ENCODE assay signal across 24 cellular contexts in genomic region chr15:59087731-59088130, GRCh38.
"Had no signal": no experiment of that assay in that cellular context is flagged by ENCODE, and none has a peak within 500 bp of the region (broad histone marks: within the 10 kb centered on the region; RNA-seq: fewer than 3 reads in every experiment).

No MANE protein-coding gene starts in this region.

- DNase-seq: activated CD4-positive, CD25-positive, alpha-beta regulatory T cell treated with anti-CD3 and anti-CD28 coated beads, Interleukin-2, amount 50 U/mL, for 72 hours; activated CD8-positive, alpha-beta memory T cell treated with anti-CD3 and anti-CD28 coated beads for 24 hours; activated effector memory CD4-positive, alpha-beta T cell treated with anti-CD3 and anti-CD28 coated beads, Interleukin-2, amount 50 U/mL, for 16 hours; activated naive CD4-positive, alpha-beta T cell treated with anti-CD3 and anti-CD28 coated beads, Interleukin-2, amount 50 U/mL, for 16 hours; amniotic stem cell; cortex of kidney; endodermal cell; esophagus squamous epithelium; gastrocnemius medialis; hippocampal formation; kidney glomerular epithelial cell; left lung; midbrain; nucleus accumbens; posterior cingulate gyrus; retina; stimulated activated CD4-positive, alpha-beta T cell treated with anti-CD3 and anti-CD28 coated beads, Interleukin-2, amount 100 ng/mL, for 48 hours; stimulated activated CD8-positive, alpha-beta memory T cell treated with anti-CD3 and anti-CD28 coated beads, Interleukin-4, amount 100 ng/mL, for 48 hours; stimulated activated naive CD4-positive, alpha-beta T cell treated with Interleukin-2 at 50 U/mL for 16 hours; WERI-Rb-1 had no signal

- H3K9me3 ChIP-seq: esophagus squamous epithelium, gastrocnemius medialis, left lung, thoracic aorta had no signal

- H3K27ac Mint-ChIP-seq: endodermal cell, type B pancreatic cell had no signal

- H3K27me3 Mint-ChIP-seq: type B pancreatic cell had no signal

- H3K27ac ChIP-seq: esophagus squamous epithelium, gastrocnemius medialis, left lung, thoracic aorta, WERI-Rb-1 had no signal

- ATAC-seq: gastrocnemius medialis, left lung, SK-N-SH treated with all-trans-retinoic acid at 6 μM for 48 hours had no signal

- H3K27me3 ChIP-seq: esophagus squamous epithelium, gastrocnemius medialis, left lung had no signal

- FAIRE-seq: TTC549 had no signal

- H3K4me1 ChIP-seq: esophagus squamous epithelium, gastrocnemius medialis, left lung had no signal

- H3K4me3 ChIP-seq: esophagus squamous epithelium, gastrocnemius medialis, left lung, thoracic aorta had no signal

- H3K9me3 Mint-ChIP-seq: endodermal cell, type B pancreatic cell had no signal

- H3K4me3 Mint-ChIP-seq: endodermal cell, type B pancreatic cell had no signal
